1 cellular context compared by ENCODE assay signal in genomic region chr10:22714524-22715289, GRCh38.
A peak's percentile ranks its signal among the peaks of the same experiment; 100 is the strongest.
TF ChIP-seq lines count a peak whose summit lies in the region.

PIP4K2A (minus strand) TSS chr10:22714578; CDS start chr10:22714326, 252 bp downstream.

TF ChIP-seq in SK-N-SH, 30 proteins besides CTCF, POLR2A, EP300 and RAD21 (continued from another document):
- peak; percentile 36; the same call in 1 of the 2 replicates for TF ChIP-seq REST (IDR thresholded peaks at IDR 0.05; ENCODE audit: low read depth, low read length)
- TF ChIP-seq EZH2phosphoT487 (IDR thresholded peaks at IDR 0.05; ENCODE audit: borderline replicate concordance, low read depth): no peak
- TF ChIP-seq FOSL2 (IDR thresholded peaks at IDR 0.05; ENCODE audit: borderline replicate concordance, low read depth): no peak
- TF ChIP-seq TAF1 (IDR thresholded peaks at IDR 0.05; ENCODE audit: borderline replicate concordance, low read depth, low read length): no peak
TF ChIP-seq in SK-N-SH: peak in this region for 4.
